Comparison of ENCODE assay signal across 9 cellular contexts in the genomic region with DNA sequence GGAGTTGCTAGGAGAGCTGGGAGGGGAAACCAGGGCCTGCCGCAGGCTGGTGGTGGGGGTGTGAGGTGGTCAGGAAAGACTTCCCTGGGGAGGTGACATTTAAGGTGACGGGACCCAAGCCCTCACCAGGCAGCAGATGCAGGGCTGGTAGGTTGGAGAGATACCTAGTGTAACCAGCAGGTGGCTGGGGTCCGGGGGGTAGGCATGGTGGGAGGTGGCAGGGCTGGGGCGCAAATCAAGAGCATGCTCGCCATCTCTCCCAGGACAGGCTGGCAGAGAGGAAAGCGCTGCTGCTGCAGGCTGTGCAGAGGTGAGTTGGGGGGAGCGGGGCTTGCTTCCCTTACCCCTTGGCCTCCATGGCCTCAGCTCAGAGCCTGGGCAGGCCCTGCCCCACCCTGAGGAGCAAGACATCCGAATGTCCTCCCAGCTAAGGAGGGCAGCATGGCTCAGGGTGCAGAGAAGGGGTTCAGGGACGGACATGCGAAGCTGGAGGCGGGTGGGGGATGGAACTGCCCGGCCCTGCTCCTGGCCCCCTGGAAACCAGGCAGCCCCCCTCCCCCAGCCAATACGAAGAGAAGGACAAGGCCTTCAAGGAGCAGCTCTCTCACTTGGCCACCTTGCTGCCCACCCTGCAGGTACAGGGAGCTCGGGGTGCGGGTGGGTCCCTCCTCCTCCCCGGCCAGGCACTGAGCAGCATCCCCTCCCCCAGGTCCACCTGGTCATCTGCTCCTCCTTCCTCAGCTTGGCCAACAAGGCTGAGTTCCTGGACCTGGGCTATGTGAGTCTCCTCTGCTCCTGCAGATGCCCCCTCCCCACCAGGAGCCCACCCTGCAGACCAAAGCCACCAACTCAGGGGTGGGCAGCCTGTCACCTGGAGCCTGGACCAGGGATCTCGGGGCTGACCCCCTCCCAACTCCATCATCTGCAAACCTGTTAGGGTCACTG. TPM values are rescaled to one million over a fixed set of nuclear protein-coding genes. Genes with fewer than 3 reads are reported as not detected.
A peak's percentile ranks its signal among the peaks of the same experiment; 100 is the strongest.
DNase-seq lines count a peak whose midpoint lies in the region; ATAC-seq, FAIRE-seq and TF ChIP-seq lines count a peak whose summit lies in the region.
"Had no signal": no experiment of that assay in that cellular context is flagged by ENCODE, and none has a peak within 500 bp of the region (broad histone marks: within the 10 kb centered on the region; RNA-seq: fewer than 3 reads in every experiment).

No MANE protein-coding gene starts in this region.

- H3K4me1 ChIP-seq in iPS DF 6.9 (ENCODE audit: control insufficient read depth, insufficient read depth, low read length), result peaks cover 12% of the 10 kb centered on the region

- no peaks in the 10 kb centered on the region for H3K36me3 Mint-ChIP-seq in immature natural killer cell

- H3K4me1 Mint-ChIP-seq in immature natural killer cell, result peaks cover 0 to 7% of the 10 kb centered on the region in 2 donors

- FAIRE-seq in GM12891 (lab: Jason Lieb, UNC), result peak; percentile 90

- H3K9me3 ChIP-seq in iPS DF 6.9 (ENCODE audit: control insufficient read depth, insufficient read depth, low read length), result no peaks in the 10 kb centered on the region

- CTCF ChIA-PET in AG04449 (lab: Yijun Ruan, JAX), result interaction anchor here (0.9 to 4.7 kb wide), 5 partner anchors 13 to 25 kb away, joined by 3 to 62 read pairs (median 3); no protein-coding TSS in a partner anchor

- WGBS in iPS DF 6.9 (ENCODE audit: insufficient coverage, insufficient read length), result no CpG with 5 or more reads among the region's 17 CpGs

- H3K36me3 ChIP-seq in iPS DF 6.9 (ENCODE audit: control insufficient read depth, insufficient read depth, low read length), result no peaks in the 10 kb centered on the region

- POLR2A ChIA-PET in AG04449 (lab: Yijun Ruan, JAX), result no interaction called here

- H3K4me3 Mint-ChIP-seq in immature natural killer cell, result peak overlapping the region in 2 of 5 donors; percentile 29 to 38

- ATAC-seq in HG03108 (IDR thresholded peaks at IDR 0.05; ENCODE audit: unreplicated experiment), result no peak

- H3K27me3 Mint-ChIP-seq in immature natural killer cell (ENCODE audit: low read depth in 3 of 3), result peaks cover 5 to 8% (median 7%) of the 10 kb centered on the region in 3 donors

- peaks cover 7% of the 10 kb centered on the region; the same call in 1 of the 2 replicates for H3K27me3 ChIP-seq in iPS DF 6.9 (ENCODE audit: control insufficient read depth, insufficient read depth, low read length)

- H3K4me3 ChIP-seq in AG04449 (ENCODE audit: low read depth, low read length), result peak overlapping the region; percentile 57
- peak overlapping the region; percentile 22; the same call in 1 of the 2 replicates for H3K4me3 ChIP-seq in iPS DF 6.9 (ENCODE audit: low read length)

- no peak overlapping the region for H3K27ac ChIP-seq in iPS DF 6.9 (ENCODE audit: low read length)

- peaks cover 0 to 2% (median 0%) of the 10 kb centered on the region in 6 donors for H3K9me3 Mint-ChIP-seq in immature natural killer cell

- no peak overlapping the region for H3K27ac Mint-ChIP-seq in immature natural killer cell

- DNase-seq in AG04449 (ENCODE audit: low read depth, low spot score) (no peak), GM12891 (ENCODE audit: insufficient read length, low spot score) (no peak), iPS DF 6.9 (ENCODE audit: low read depth, low spot score) (no peak), immature natural killer cell (no peak), COR-L47 (lab: John Stamatoyannopoulos, UW) (no peak), NCI-H2227 treated with DMSO at 0.1 percent for 48 hours (lab: John Stamatoyannopoulos, UW) (no peak)
- DNase-seq in activated CD4-positive, alpha-beta T cell treated with anti-CD3 and anti-CD28 coated beads, Interleukin-2, amount 50 U/mL, for 48 hours, result peak; percentile 17 to 47
- DNase-seq: cerebellar nuclear complex had no signal

- no peak for TF ChIP-seq CTCF in AG04449 (IDR thresholded peaks at IDR 0.05; ENCODE audit: insufficient read depth, low read length, missing control alignments)

- TF ChIP-seq POLR2A in GM12891 (IDR thresholded peaks at IDR 0.05; ENCODE audit: low read depth, low read length), result no peak

TF ChIP-seq in GM12891, 5 proteins besides CTCF, POLR2A, EP300 and RAD21:
- TF ChIP-seq POLR2AphosphoS5 (IDR thresholded peaks at IDR 0.05; ENCODE audit: low read depth, low read length), result no peak
- TF ChIP-seq SPI1 (IDR thresholded peaks at IDR 0.05; ENCODE audit: low read depth, low read length), result no peak
- no peak for TF ChIP-seq PAX5 (IDR thresholded peaks at IDR 0.05; ENCODE audit: insufficient read depth, low read length, severe bottlenecking)
- TF ChIP-seq TAF1 (IDR thresholded peaks at IDR 0.05; ENCODE audit: low read depth, low read length), result no peak

RNA-seq across cellular contexts. Expression of gene RNF207, which starts 4.0 kb away (rescaled TPM):
- 16.0 TPM for polyA plus RNA-seq in GM12891 (2012; ENCODE audit: low read depth, missing spikeins)
- polyA plus RNA-seq in immature natural killer cell, result 1 to 10 TPM in 1 of 3 donors, under 1 TPM in 1, not detected in 1; 0.19 to 3.0 TPM

RNA-seq across cellular contexts. Expression of gene RPL22, which starts 10.5 kb away (rescaled TPM):
- 1,657 TPM for polyA plus RNA-seq in GM12891 (2012; ENCODE audit: low read depth, missing spikeins)
- 100 to 1,000 TPM in 2 of 3 donors, 10 to 100 TPM in 1; 62.3 to 129 (median 124) TPM for polyA plus RNA-seq in immature natural killer cell

RNA-seq across cellular contexts. Expression of gene ICMT, which starts 25.8 kb away (rescaled TPM):
- polyA plus RNA-seq in GM12891 (2012; ENCODE audit: low read depth, missing spikeins), result 19.3 TPM
- 10 to 100 TPM; 17.3 to 30.7 (median 20.4) TPM for polyA plus RNA-seq in immature natural killer cell

RNA-seq across cellular contexts. Expression of gene CHD5, which starts 29.8 kb away (rescaled TPM):
- polyA plus RNA-seq in GM12891 (2012; ENCODE audit: low read depth, missing spikeins), result 0.23 TPM
- under 1 TPM in 1 of 3 donors, not detected in 2; 0.12 TPM for polyA plus RNA-seq in immature natural killer cell

RNA-seq across cellular contexts. Expression of gene HES3, which starts 34.0 kb away (rescaled TPM):
- polyA plus RNA-seq in GM12891 (2012; ENCODE audit: low read depth, missing spikeins), result not detected
- not detected for polyA plus RNA-seq in immature natural killer cell

Comparison
In these comparisons a context has a peak if more than half of its experiments do, and no peak if none do; other contexts are left out.
1. DNase-seq: peak in activated CD4-positive, alpha-beta T cell treated with anti-CD3 and anti-CD28 coated beads, Interleukin-2, amount 50 U/mL, for 48 hours (2 of 2); none in AG04449 (single experiment), GM12891 (single experiment), iPS DF 6.9 (single experiment), immature natural killer cell (0 of 3), COR-L47 (single experiment) and NCI-H2227 treated with DMSO at 0.1 percent for 48 hours (single experiment).